Comparison of ENCODE assay signal across 2 cellular contexts in genomic region chr3:159635047-159635641, GRCh38.
TF ChIP-seq lines count a peak whose summit lies in the region.

No MANE protein-coding gene starts in this region.

TF ChIP-seq in liver, 16 proteins besides CTCF, POLR2A, EP300 and RAD21 (continued from another document):
- TF ChIP-seq, protein P1, sequence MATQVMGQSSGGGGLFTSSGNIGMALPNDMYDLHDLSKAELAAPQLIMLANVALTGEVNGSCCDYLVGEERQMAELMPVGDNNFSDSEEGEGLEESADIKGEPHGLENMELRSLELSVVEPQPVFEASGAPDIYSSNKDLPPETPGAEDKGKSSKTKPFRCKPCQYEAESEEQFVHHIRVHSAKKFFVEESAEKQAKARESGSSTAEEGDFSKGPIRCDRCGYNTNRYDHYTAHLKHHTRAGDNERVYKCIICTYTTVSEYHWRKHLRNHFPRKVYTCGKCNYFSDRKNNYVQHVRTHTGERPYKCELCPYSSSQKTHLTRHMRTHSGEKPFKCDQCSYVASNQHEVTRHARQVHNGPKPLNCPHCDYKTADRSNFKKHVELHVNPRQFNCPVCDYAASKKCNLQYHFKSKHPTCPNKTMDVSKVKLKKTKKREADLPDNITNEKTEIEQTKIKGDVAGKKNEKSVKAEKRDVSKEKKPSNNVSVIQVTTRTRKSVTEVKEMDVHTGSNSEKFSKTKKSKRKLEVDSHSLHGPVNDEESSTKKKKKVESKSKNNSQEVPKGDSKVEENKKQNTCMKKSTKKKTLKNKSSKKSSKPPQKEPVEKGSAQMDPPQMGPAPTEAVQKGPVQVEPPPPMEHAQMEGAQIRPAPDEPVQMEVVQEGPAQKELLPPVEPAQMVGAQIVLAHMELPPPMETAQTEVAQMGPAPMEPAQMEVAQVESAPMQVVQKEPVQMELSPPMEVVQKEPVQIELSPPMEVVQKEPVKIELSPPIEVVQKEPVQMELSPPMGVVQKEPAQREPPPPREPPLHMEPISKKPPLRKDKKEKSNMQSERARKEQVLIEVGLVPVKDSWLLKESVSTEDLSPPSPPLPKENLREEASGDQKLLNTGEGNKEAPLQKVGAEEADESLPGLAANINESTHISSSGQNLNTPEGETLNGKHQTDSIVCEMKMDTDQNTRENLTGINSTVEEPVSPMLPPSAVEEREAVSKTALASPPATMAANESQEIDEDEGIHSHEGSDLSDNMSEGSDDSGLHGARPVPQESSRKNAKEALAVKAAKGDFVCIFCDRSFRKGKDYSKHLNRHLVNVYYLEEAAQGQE (IDR thresholded peaks at IDR 0.05), result no peak
- TF ChIP-seq GABPA (IDR thresholded peaks at IDR 0.05 in 1 of 2, conservative IDR thresholded peaks at IDR 0.05 in 1 of 2) (no peak), YY1 (IDR thresholded peaks at IDR 0.05) (peak; percentile 66), HNF4A (conservative IDR thresholded peaks at IDR 0.05) (peak; percentile 56 to 58), MAX (IDR thresholded peaks at IDR 0.05) (peak; percentile 63), SP1 (IDR thresholded peaks at IDR 0.05) (peak; percentile 33), HNF4G (IDR thresholded peaks at IDR 0.05) (no peak), NR2F2 (IDR thresholded peaks at IDR 0.05) (no peak), EGR1 (IDR thresholded peaks at IDR 0.05; ENCODE audit: low read depth in 2 of 2) (no peak), FOXA1 (IDR thresholded peaks at IDR 0.05) (no peak), RXRA (IDR thresholded peaks at IDR 0.05) (peak in 1 of 2 donors; percentile 63), ATF3 (IDR thresholded peaks at IDR 0.05) (no peak), FOXA2 (IDR thresholded peaks at IDR 0.05) (peak; percentile 7)

TF ChIP-seq in HepG2, 621 proteins besides CTCF, POLR2A, EP300 and RAD21 (continued from another document):
- TF ChIP-seq, protein P2, sequence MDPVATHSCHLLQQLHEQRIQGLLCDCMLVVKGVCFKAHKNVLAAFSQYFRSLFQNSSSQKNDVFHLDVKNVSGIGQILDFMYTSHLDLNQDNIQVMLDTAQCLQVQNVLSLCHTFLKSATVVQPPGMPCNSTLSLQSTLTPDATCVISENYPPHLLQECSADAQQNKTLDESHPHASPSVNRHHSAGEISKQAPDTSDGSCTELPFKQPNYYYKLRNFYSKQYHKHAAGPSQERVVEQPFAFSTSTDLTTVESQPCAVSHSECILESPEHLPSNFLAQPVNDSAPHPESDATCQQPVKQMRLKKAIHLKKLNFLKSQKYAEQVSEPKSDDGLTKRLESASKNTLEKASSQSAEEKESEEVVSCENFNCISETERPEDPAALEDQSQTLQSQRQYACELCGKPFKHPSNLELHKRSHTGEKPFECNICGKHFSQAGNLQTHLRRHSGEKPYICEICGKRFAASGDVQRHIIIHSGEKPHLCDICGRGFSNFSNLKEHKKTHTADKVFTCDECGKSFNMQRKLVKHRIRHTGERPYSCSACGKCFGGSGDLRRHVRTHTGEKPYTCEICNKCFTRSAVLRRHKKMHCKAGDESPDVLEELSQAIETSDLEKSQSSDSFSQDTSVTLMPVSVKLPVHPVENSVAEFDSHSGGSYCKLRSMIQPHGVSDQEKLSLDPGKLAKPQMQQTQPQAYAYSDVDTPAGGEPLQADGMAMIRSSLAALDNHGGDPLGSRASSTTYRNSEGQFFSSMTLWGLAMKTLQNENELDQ (CRISPR knock-in tag; IDR thresholded peaks at IDR 0.05; ENCODE audit: borderline replicate concordance), result no peak
- no peak for TF ChIP-seq ZSCAN25 (CRISPR knock-in tag; IDR thresholded peaks at IDR 0.05)
